ENCODE assay signal across 17 cellular contexts in genomic region chr5:88682797-88683496, GRCh38.
DNase-seq lines count a peak whose midpoint lies in the region; ATAC-seq and TF ChIP-seq lines count a peak whose summit lies in the region.
"Had no signal": no experiment of that assay in that cellular context is flagged by ENCODE, and none has a peak within 500 bp of the region (broad histone marks: within the 10 kb centered on the region; RNA-seq: fewer than 3 reads in every experiment).

No MANE protein-coding gene starts in this region.

- intact Hi-C loops in gastrocnemius medialis (cut with DNase I; ENCODE audit: low total_unique reads): loop anchor here (5.0 kb wide), 1 partner anchor 541 kb away; no protein-coding TSS in a partner anchor

- TF ChIP-seq CTCF in KMS-11 (conservative IDR thresholded peaks at IDR 0.05; ENCODE audit: low read depth, low read length) (no peak), gastrocnemius medialis (IDR thresholded peaks at IDR 0.05 in 4 of 5, conservative IDR thresholded peaks at IDR 0.05 in 1 of 5) (no peak)

- H3K9me3 ChIP-seq in neuron (ENCODE audit: low read length): no peaks in the 10 kb centered on the region
- H3K9me3 ChIP-seq in gastrocnemius medialis: no peaks in the 10 kb centered on the region
- H3K9me3 ChIP-seq: heart left ventricle, testis had no signal

- H3K4me3 ChIP-seq in KMS-11 (IDR thresholded peaks at IDR 0.05; ENCODE audit: insufficient read depth, low read depth, low read length): no peak overlapping the region
- H3K4me3 ChIP-seq in neuron (ENCODE audit: low read length): peak overlapping the region; percentile 21
- H3K4me3 ChIP-seq in gastrocnemius medialis: no peak overlapping the region
- H3K4me3 ChIP-seq: heart left ventricle, testis had no signal

- H2AFZ ChIP-seq in KMS-11 (ENCODE audit: low read depth) (peak overlapping the region; percentile 96; the same call in 1 of the 2 replicates), neuron (ENCODE audit: low read depth, low read length) (no peak overlapping the region)

- H3K36me3 ChIP-seq in KMS-11 (ENCODE audit: insufficient read depth): no peaks in the 10 kb centered on the region
- H3K36me3 ChIP-seq in neuron (ENCODE audit: insufficient read depth, low read length): no peaks in the 10 kb centered on the region
- H3K36me3 ChIP-seq in gastrocnemius medialis: no peaks in the 10 kb centered on the region
- H3K36me3 ChIP-seq: heart left ventricle, spleen had no signal

- peaks cover 23% of the 10 kb centered on the region for H3K4me1 ChIP-seq in KMS-11 (ENCODE audit: low read depth, poor library complexity, severe bottlenecking)
- peaks cover 49% of the 10 kb centered on the region for H3K4me1 ChIP-seq in neuron (ENCODE audit: insufficient read depth, low read length)
- H3K4me1 ChIP-seq in gastrocnemius medialis: peaks cover 7 to 15% of the 10 kb centered on the region in 2 donors

- no peak for ATAC-seq in gastrocnemius medialis
- ATAC-seq: heart left ventricle; natural killer cell treated with Interleukin-12 subunit alpha and Interleukin-12 subunit beta and Interleukin-15 and Interleukin-18, amount 100 ng/mL, for 72 hours had no signal

- DNase-seq in DMS79 treated with DMSO at 0.1 percent for 48 hours (lab: John Stamatoyannopoulos, UW): peak; percentile 10
- no peak for DNase-seq in DMS79 (lab: John Stamatoyannopoulos, UW)
- DNase-seq in caudate nucleus (lab: John Stamatoyannopoulos, UW): peak in 1 of 61 donors; percentile 34
- DNase-seq in islet precursor cell: no peak
- no peak for DNase-seq in germinal center (ENCODE audit: low spot score)
- DNase-seq in gastrocnemius medialis: no peak
- DNase-seq: activated CD8-positive, alpha-beta memory T cell treated with anti-CD3 and anti-CD28 coated beads for 24 hours; central memory CD4-positive, alpha-beta T cell; effector CD8-positive, alpha-beta T cell; heart left ventricle; Right ventricle myocardium superior; spleen; testis had no signal

- TF ChIP-seq POLR2A in gastrocnemius medialis (IDR thresholded peaks at IDR 0.05): no peak

- no peaks in the 10 kb centered on the region for H4K20me1 ChIP-seq in KMS-11 (ENCODE audit: insufficient read depth)

- H3K27me3 ChIP-seq in KMS-11 (ENCODE audit: insufficient read depth, low read depth) (no peaks in the 10 kb centered on the region), neuron (ENCODE audit: insufficient read depth, low read length) (peaks cover 62% of the 10 kb centered on the region), gastrocnemius medialis (peaks cover 97 to 100% (median 99%) of the 10 kb centered on the region in 3 donors)
- H3K27me3 ChIP-seq: testis had no signal

- peak overlapping the region; percentile 1; the same call in 1 of the 2 replicates for H3K9ac ChIP-seq in KMS-11

- H3K27ac ChIP-seq in KMS-11: peak overlapping the region; percentile 66
- H3K27ac ChIP-seq in caudate nucleus (ENCODE audit: low read depth, low read length): peak overlapping the region; percentile 93
- H3K27ac ChIP-seq in gastrocnemius medialis: no peak overlapping the region
- H3K27ac ChIP-seq: 22Rv1, heart left ventricle, spleen, testis had no signal

- H3K79me2 ChIP-seq in KMS-11 (ENCODE audit: insufficient read depth, low read depth): no peaks in the 10 kb centered on the region

- in situ Hi-C loops in gastrocnemius medialis (cut with MboI; ENCODE audit: low sequenced_read_pairs in 4 of 4): loop anchor here (10.0 to 25.0 kb wide), 5 partner anchors 538 to 1271 kb away; partner anchors contain the start of gene CCNH (in 1 of the 4)

- peak overlapping the region; percentile 72 for H3K4me2 ChIP-seq in KMS-11

Comparison
In these comparisons a context has a peak if more than half of its experiments do, and no peak if none do; other contexts are left out.
1. H3K27ac ChIP-seq: peak in KMS-11 (single experiment) and caudate nucleus (single experiment); none in gastrocnemius medialis (0 of 4).